Comparison of ENCODE assay signal across 1 cellular context in genomic region chr12:47742253-47742825, GRCh38.
TF ChIP-seq lines count a peak whose summit lies in the region.

No MANE protein-coding gene starts in this region.

TF ChIP-seq in GM23338, 12 proteins besides CTCF, POLR2A, EP300 and RAD21 (continued from another document):
- no peak for TF ChIP-seq ZNF462 (CRISPR knock-in tag; IDR thresholded peaks at IDR 0.05)
- no peak for TF ChIP-seq POLR2AphosphoS5 (IDR thresholded peaks at IDR 0.05; ENCODE audit: low read depth)
- TF ChIP-seq NANOG (IDR thresholded peaks at IDR 0.05; ENCODE audit: borderline replicate concordance): no peak
- no peak for TF ChIP-seq EZH2phosphoT487 (IDR thresholded peaks at IDR 0.05; ENCODE audit: unreplicated experiment)
- no peak for TF ChIP-seq ZNF331 (CRISPR knock-in tag; IDR thresholded peaks at IDR 0.05; ENCODE audit: low read depth)
- TF ChIP-seq ZNF114 (CRISPR knock-in tag; IDR thresholded peaks at IDR 0.05): no peak
- TF ChIP-seq CREB1 (CRISPR knock-in tag; IDR thresholded peaks at IDR 0.05; ENCODE audit: low read depth): no peak
- TF ChIP-seq EZH2 (IDR thresholded peaks at IDR 0.05; ENCODE audit: low read depth, unreplicated experiment): no peak
- TF ChIP-seq STAT1 (IDR thresholded peaks at IDR 0.05; ENCODE audit: unreplicated experiment): no peak
